Comparison of ENCODE assay signal across 14 cellular contexts in genomic region chr22:23397008-23397617, GRCh38.
"Had no signal": no experiment of that assay in that cellular context is flagged by ENCODE, and none has a peak within 500 bp of the region (broad histone marks: within the 10 kb centered on the region; RNA-seq: fewer than 3 reads in every experiment).

No MANE protein-coding gene starts in this region.

- H3K4me1 Mint-ChIP-seq: activated naive CD4-positive, alpha-beta T cell treated with anti-CD3 and anti-CD28 coated beads, Interleukin-2, amount 10 ng/mL, durations not matched to agents 7 days and 5 days; neural crest cell had no signal

- H3K4me1 ChIP-seq: pancreas had no signal

- H3K4me3 Mint-ChIP-seq: activated naive CD4-positive, alpha-beta T cell treated with anti-CD3 and anti-CD28 coated beads, Interleukin-2, amount 10 ng/mL, durations not matched to agents 7 days and 5 days; neural crest cell had no signal

- H3K27me3 Mint-ChIP-seq: activated naive CD4-positive, alpha-beta T cell treated with anti-CD3 and anti-CD28 coated beads, Interleukin-2, amount 10 ng/mL, durations not matched to agents 7 days and 5 days had no signal

- H3K36me3 Mint-ChIP-seq: activated naive CD4-positive, alpha-beta T cell treated with anti-CD3 and anti-CD28 coated beads, Interleukin-2, amount 10 ng/mL, durations not matched to agents 7 days and 5 days had no signal

- H3K27ac Mint-ChIP-seq: activated naive CD4-positive, alpha-beta T cell treated with anti-CD3 and anti-CD28 coated beads, Interleukin-2, amount 10 ng/mL, durations not matched to agents 7 days and 5 days; activated T-helper 2 cell treated with anti-CD3 and anti-CD28 coated beads, Interferon-gamma antibody, Interleukin-2, Interleukin-4, amounts not matched to agents 10 μg/mL and 5 μg/mL and 100 μg/mL, durations not matched to agents 14 hours and 24 hours and 36 hours had no signal

- ATAC-seq: pancreas had no signal

- H3K4me3 ChIP-seq: coronary artery, pancreas, stomach, testis had no signal

- H3K9me3 ChIP-seq: pancreas, stomach, testis had no signal

- H3K27ac ChIP-seq: coronary artery, pancreas, stomach, testis had no signal

- H3K9me3 Mint-ChIP-seq: activated naive CD4-positive, alpha-beta T cell treated with anti-CD3 and anti-CD28 coated beads, Interleukin-2, amount 10 ng/mL, durations not matched to agents 7 days and 5 days; activated T-helper 2 cell treated with anti-CD3 and anti-CD28 coated beads, Interferon-gamma antibody, Interleukin-2, Interleukin-4, amounts not matched to agents 10 μg/mL and 5 μg/mL and 100 μg/mL, durations not matched to agents 14 hours and 24 hours and 36 hours; neural crest cell had no signal

- H3K27me3 ChIP-seq: pancreas, testis had no signal

- DNase-seq: activated CD4-positive, alpha-beta T cell treated with anti-CD3 and anti-CD28 coated beads, Interleukin-2, amount 50 U/mL, for 4 hours; activated CD4-positive, CD25-positive, alpha-beta regulatory T cell treated with anti-CD3 and anti-CD28 coated beads, Interleukin-2, amount 50 U/mL, for 72 hours; activated naive CD4-positive, alpha-beta T cell treated with anti-CD3 and anti-CD28 coated beads, Interleukin-2, amount 10 ng/mL, durations not matched to agents 7 days and 5 days; activated T-cell treated with anti-CD3 and anti-CD28 coated beads for 4 hours; foreskin fibroblast; kidney glomerular epithelial cell; midbrain; stimulated activated CD4-positive, alpha-beta T cell treated with anti-CD3 and anti-CD28 coated beads, Interleukin-1b, Interleukin-23, amount 100 ng/mL, for 48 hours; stomach; testis had no signal

- H3K36me3 ChIP-seq: pancreas, stomach had no signal
